8 cellular contexts compared by ENCODE assay signal in genomic region chr12:45215419-45216296, GRCh38. TPM values are rescaled to one million over a fixed set of nuclear protein-coding genes. Genes with fewer than 3 reads are reported as not detected.
DNase-seq lines count a peak whose midpoint lies in the region; ATAC-seq and TF ChIP-seq lines count a peak whose summit lies in the region.

ANO6 (plus strand) TSS chr12:45216095; CDS start chr12:45216322, 227 bp downstream.

- peak; percentile 84 for TF ChIP-seq POLR2A in GM19099 (IDR thresholded peaks at IDR 0.05; ENCODE audit: extremely low read depth, insufficient read length, low read depth)

- peak; percentile 38 for TF ChIP-seq CTCF in BE2C (IDR thresholded peaks at IDR 0.05; ENCODE audit: low read depth, low read length)

- H3K9me3 ChIP-seq in BE2C, result no peaks in the 10 kb centered on the region

- DNase-seq in BE2C (peak; percentile 91), NCI-H460 (ENCODE audit: extremely low read depth, low read depth) (peak; percentile 83), cerebellum (ENCODE audit: low spot score) (peak; percentile 38), kidney glomerular epithelial cell (lab: John Stamatoyannopoulos, UW) (peak; percentile 83)
- peak; percentile 62 for DNase-seq in activated CD4-positive, alpha-beta T cell treated with anti-CD3 and anti-CD28 coated beads for 1 hour
- peak; percentile 51 to 79 (median 67) for DNase-seq in stimulated activated CD4-positive, alpha-beta T cell treated with anti-CD3 and anti-CD28 coated beads, Interleukin-1b, Interleukin-23, amount 100 ng/mL, for 24 hours (ENCODE audit: low read depth in 4 of 4, low spot score in 1 of 4)

- H3K4me3 ChIP-seq in BE2C (ENCODE audit: low read depth, low read length), result peak within 1 kb of the TSS; percentile 92

- no peaks in the 10 kb centered on the region for H3K27me3 ChIP-seq in BE2C

- H3K4me1 ChIP-seq in BE2C, result peaks cover 13% of the 10 kb centered on the region

- peak; percentile 66 for ATAC-seq in HG03378 (IDR thresholded peaks at IDR 0.05; ENCODE audit: unreplicated experiment)

- H3K36me3 ChIP-seq in BE2C, result no peaks in the 10 kb centered on the region

RNA-seq across cellular contexts. Expression of gene ANO6, which starts in this region (rescaled TPM):
- 46.2 TPM for polyA plus RNA-seq in BE2C (2012; ENCODE audit: insufficient read depth, insufficient read length, low read depth)
- 66.8 and 70.3 TPM in 2 replicates for total RNA-seq in NCI-H460 (2014; rRNA removed; shearing (Covaris generic))
- polyA plus RNA-seq in NCI-H460 (2014; cell fraction: nucleus; rRNA removed), result 18.7 and 26.2 TPM in 2 replicates
- total RNA-seq in cerebellum, result 22.8 TPM

Comparison
In these comparisons a context has a peak if more than half of its experiments do, and no peak if none do; other contexts are left out.
1. Peak in every context shown above with its lines: DNase-seq, ATAC-seq and H3K4me3 ChIP-seq.
2. DNase-seq: peak in every context shown above with its lines; median percentile 91 in BE2C; 83 in NCI-H460; 83 in kidney glomerular epithelial cell; 67 in stimulated activated CD4-positive, alpha-beta T cell treated with anti-CD3 and anti-CD28 coated beads, Interleukin-1b, Interleukin-23, amount 100 ng/mL, for 24 hours; 62 in activated CD4-positive, alpha-beta T cell treated with anti-CD3 and anti-CD28 coated beads for 1 hour; 38 in cerebellum.